ENCODE assay signal across 1 cellular context in genomic region chr17:47225911-47226688, GRCh38.
TF ChIP-seq lines count a peak whose summit lies in the region.

No MANE protein-coding gene starts in this region.

TF ChIP-seq in IMR-90, 13 proteins besides CTCF, POLR2A, EP300 and RAD21:
- TF ChIP-seq BHLHE40 (IDR thresholded peaks at IDR 0.05; ENCODE audit: low read depth, low read length) (no peak), USF2 (IDR thresholded peaks at IDR 0.05; ENCODE audit: low read depth, low read length) (no peak), ELK1 (IDR thresholded peaks at IDR 0.05; ENCODE audit: borderline replicate concordance, low read depth, low read length) (no peak), MAFK (IDR thresholded peaks at IDR 0.05; ENCODE audit: low read depth, low read length) (no peak), MXI1 (IDR thresholded peaks at IDR 0.05; ENCODE audit: borderline replicate concordance, low read depth, low read length) (no peak)
